2 cellular contexts compared by ENCODE assay signal in the genomic region with DNA sequence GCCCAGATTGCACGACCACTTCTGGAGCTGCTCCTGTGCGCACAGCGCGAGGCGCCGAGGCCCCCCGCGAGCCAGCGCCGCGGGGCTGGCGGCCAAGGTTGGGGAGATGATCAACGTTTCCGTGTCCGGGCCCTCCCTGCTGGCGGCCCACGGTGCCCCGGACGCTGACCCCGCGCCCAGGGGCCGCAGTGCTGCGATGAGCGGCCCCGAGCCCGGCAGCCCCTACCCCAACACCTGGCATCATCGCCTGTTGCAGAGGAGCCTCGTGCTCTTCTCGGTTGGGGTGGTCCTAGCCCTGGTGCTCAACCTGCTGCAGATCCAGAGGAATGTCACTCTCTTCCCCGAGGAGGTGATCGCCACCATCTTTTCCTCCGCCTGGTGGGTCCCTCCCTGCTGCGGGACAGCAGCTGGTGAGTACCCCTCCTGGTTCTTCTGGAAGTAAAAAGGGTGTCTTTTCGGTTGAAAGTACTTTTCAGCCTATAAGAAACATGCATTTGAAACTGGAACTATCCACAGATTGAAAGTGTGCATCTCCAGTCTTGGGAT.
TF ChIP-seq lines count a peak whose summit lies in the region.

No MANE protein-coding gene starts in this region.

TF ChIP-seq in SK-N-SH, 30 proteins besides CTCF, POLR2A, EP300 and RAD21:
- TF ChIP-seq CHD2 (IDR thresholded peaks at IDR 0.05; ENCODE audit: low read length, partially characterized antibody) (no peak), NRF1 (IDR thresholded peaks at IDR 0.05; ENCODE audit: low read depth, low read length) (no peak), JUND (IDR thresholded peaks at IDR 0.05) (no peak)
- TF ChIP-seq, protein P1, sequence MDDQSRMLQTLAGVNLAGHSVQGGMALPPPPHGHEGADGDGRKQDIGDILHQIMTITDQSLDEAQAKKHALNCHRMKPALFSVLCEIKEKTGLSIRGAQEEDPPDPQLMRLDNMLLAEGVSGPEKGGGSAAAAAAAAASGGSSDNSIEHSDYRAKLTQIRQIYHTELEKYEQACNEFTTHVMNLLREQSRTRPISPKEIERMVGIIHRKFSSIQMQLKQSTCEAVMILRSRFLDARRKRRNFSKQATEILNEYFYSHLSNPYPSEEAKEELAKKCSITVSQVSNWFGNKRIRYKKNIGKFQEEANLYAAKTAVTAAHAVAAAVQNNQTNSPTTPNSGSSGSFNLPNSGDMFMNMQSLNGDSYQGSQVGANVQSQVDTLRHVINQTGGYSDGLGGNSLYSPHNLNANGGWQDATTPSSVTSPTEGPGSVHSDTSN (IDR thresholded peaks at IDR 0.05): no peak

TF ChIP-seq in endothelial cell of umbilical vein, 7 proteins besides CTCF, POLR2A, EP300 and RAD21:
- no peak for TF ChIP-seq JUN (IDR thresholded peaks at IDR 0.05; ENCODE audit: borderline replicate concordance, insufficient read depth, insufficient read length, low read depth)
- TF ChIP-seq POLR2AphosphoS5 (IDR thresholded peaks at IDR 0.05; ENCODE audit: insufficient read depth, low read depth, low read length): no peak
- no peak for TF ChIP-seq MYC (IDR thresholded peaks at IDR 0.05; ENCODE audit: low read depth, low read length)
- TF ChIP-seq FOS (IDR thresholded peaks at IDR 0.05; ENCODE audit: borderline replicate concordance, insufficient read depth, low read length): no peak
- no peak for TF ChIP-seq EZH2 (IDR thresholded peaks at IDR 0.05; ENCODE audit: borderline replicate concordance, low read depth, low read length, severe bottlenecking)
- no peak for TF ChIP-seq GATA2 (IDR thresholded peaks at IDR 0.05; ENCODE audit: insufficient read depth, insufficient read length, low read depth, low read length)
- TF ChIP-seq, protein P2, sequence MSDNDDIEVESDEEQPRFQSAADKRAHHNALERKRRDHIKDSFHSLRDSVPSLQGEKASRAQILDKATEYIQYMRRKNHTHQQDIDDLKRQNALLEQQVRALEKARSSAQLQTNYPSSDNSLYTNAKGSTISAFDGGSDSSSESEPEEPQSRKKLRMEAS (IDR thresholded peaks at IDR 0.05; ENCODE audit: insufficient read depth, insufficient read length): no peak
